In the genomic region with DNA sequence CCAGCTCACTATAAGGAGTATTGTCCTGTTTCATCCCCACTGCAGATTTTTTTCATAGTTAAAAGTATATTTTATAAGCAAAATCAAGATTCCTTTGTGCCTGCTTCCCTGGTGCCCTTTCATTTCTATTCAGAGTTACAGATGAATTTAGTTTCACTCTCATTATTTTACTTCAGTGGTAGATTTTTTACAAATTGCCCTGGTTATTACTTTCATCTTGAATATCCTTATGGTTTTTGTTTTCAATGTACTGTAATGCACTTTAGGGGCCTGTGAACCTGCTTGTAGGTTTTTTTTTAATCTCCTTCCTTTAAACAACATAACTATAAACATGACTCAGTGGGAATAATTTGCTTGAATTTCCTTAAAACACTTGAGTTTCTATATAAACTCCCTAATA, we compare ENCODE assay signal across 28 cellular contexts.
"Had no signal": no experiment of that assay in that cellular context is flagged by ENCODE, and none has a peak within 500 bp of the region (broad histone marks: within the 10 kb centered on the region; RNA-seq: fewer than 3 reads in every experiment).

No MANE protein-coding gene starts in this region.

- H3K27ac ChIP-seq: adrenal gland, ascending aorta, brain microvascular endothelial cell, esophagus squamous epithelium, gastroesophageal sphincter, pancreas, psoas muscle, right atrium auricular region, spleen, thyroid gland, upper lobe of right lung had no signal

- ATAC-seq: activated CD4-positive, alpha-beta T cell treated with anti-CD3 and anti-CD28 coated beads for 36 hours; gastroesophageal sphincter; pancreas; psoas muscle; upper lobe of right lung had no signal

- H3K4me1 ChIP-seq: adrenal gland, pancreas, psoas muscle, right atrium auricular region, thyroid gland, upper lobe of right lung had no signal

- DNase-seq: activated B cell treated with CpG ODN at 0.5 μM for 24 hours; activated CD4-positive, alpha-beta T cell treated with anti-CD3 and anti-CD28 coated beads for 36 hours; activated CD4-positive, alpha-beta T cell treated with anti-CD3 and anti-CD28 coated beads, Interleukin-2, amount 50 U/mL, for 4 hours; activated effector memory CD4-positive, alpha-beta T cell treated with anti-CD3 and anti-CD28 coated beads, Interleukin-2, amount 50 U/mL, for 16 hours; activated naive CD4-positive, alpha-beta T cell treated with anti-CD3 and anti-CD28 coated beads, Interleukin-2, amount 10 ng/mL, durations not matched to agents 7 days and 5 days; activated T-cell treated with anti-CD3 and anti-CD28 coated beads for 4 hours; adrenal gland; brain microvascular endothelial cell; caudate nucleus; dermis blood vessel endothelial cell; effector CD8-positive, alpha-beta T cell; esophagus squamous epithelium; head of caudate nucleus; hypothalamus; nephron progenitor cell; pancreas; psoas muscle; spleen; stimulated activated CD4-positive, alpha-beta T cell treated with anti-CD3 and anti-CD28 coated beads, Interleukin-4, amount 100 ng/mL, for 1 hour; stimulated activated naive CD4-positive, alpha-beta T cell treated with Interleukin-2 at 50 U/mL for 16 hours; substantia nigra; T-helper 1 cell; thyroid gland; upper lobe of right lung had no signal

- H3K36me3 ChIP-seq: adrenal gland, brain microvascular endothelial cell, esophagus squamous epithelium, gastroesophageal sphincter, pancreas, right atrium auricular region, spleen, thyroid gland, upper lobe of right lung had no signal

- H3K27me3 ChIP-seq: adrenal gland, ascending aorta, brain microvascular endothelial cell, esophagus squamous epithelium, gastroesophageal sphincter, pancreas, right atrium auricular region, spleen, thyroid gland, upper lobe of right lung had no signal

- H3K4me3 ChIP-seq: adrenal gland, ascending aorta, esophagus squamous epithelium, gastroesophageal sphincter, pancreas, psoas muscle, right atrium auricular region, spleen, thyroid gland, upper lobe of right lung had no signal

- H3K9me3 ChIP-seq: adrenal gland, ascending aorta, esophagus squamous epithelium, gastroesophageal sphincter, pancreas, psoas muscle, right atrium auricular region, spleen, thyroid gland, upper lobe of right lung had no signal

- FAIRE-seq: TTC549 had no signal
